26 cellular contexts compared by ENCODE assay signal in genomic region chrX:28848707-28849106, GRCh38.
"Had no signal": no experiment of that assay in that cellular context is flagged by ENCODE, and none has a peak within 500 bp of the region (broad histone marks: within the 10 kb centered on the region; RNA-seq: fewer than 3 reads in every experiment).

No MANE protein-coding gene starts in this region.

- H3K4me3 ChIP-seq: MG63, SJSA1 had no signal

- H3K27ac ChIP-seq: brain microvascular endothelial cell, SJSA1 had no signal

- H3K9me3 ChIP-seq: MG63, SJSA1 had no signal

- FAIRE-seq: RCC 7860 had no signal

- ATAC-seq: activated T-cell treated with anti-CD3 and anti-CD28 coated beads, Interleukin-2, amount 50 U/mL, for 4 hours; PC-3; SK-N-SH treated with all-trans-retinoic acid at 6 μM for 48 hours; WTC11 had no signal

- DNase-seq: activated CD4-positive, alpha-beta memory T cell treated with anti-CD3 and anti-CD28 coated beads for 36 hours; activated CD4-positive, alpha-beta T cell treated with anti-CD3 and anti-CD28 coated beads for 1 hour; activated CD4-positive, alpha-beta T cell treated with anti-CD3 and anti-CD28 coated beads, Interleukin-2, amount 10 ng/mL, durations not matched to agents 24 days and 14 days; activated CD8-positive, alpha-beta memory T cell treated with anti-CD3 and anti-CD28 coated beads for 24 hours; activated effector memory CD4-positive, alpha-beta T cell treated with anti-CD3 and anti-CD28 coated beads, Interleukin-2, amount 50 U/mL, for 16 hours; activated naive CD4-positive, alpha-beta T cell treated with Interleukin-2 at 50 U/mL for 16 hours; activated T-cell treated with anti-CD3 and anti-CD28 coated beads, Interleukin-2, amount 50 U/mL, for 4 hours; amygdala; brain microvascular endothelial cell; MG63; MV-4-11; NCI-H1092 treated with DMSO at 0.1 percent for 48 hours; NCI-H1417 treated with DMSO at 0.1 percent for 48 hours; NCI-H1694; NCI-H2029; NCI-H510A treated with DMSO at 0.1 percent for 48 hours; NCI-H69; PC-3; SHP77; SW 1271 had no signal

- H3K4me3 Mint-ChIP-seq: activated CD4-positive, alpha-beta memory T cell treated with anti-CD3 and anti-CD28 coated beads for 36 hours; activated CD4-positive, alpha-beta T cell treated with anti-CD3 and anti-CD28 coated beads, Interleukin-2, amount 10 ng/mL, durations not matched to agents 24 days and 14 days; activated naive CD8-positive, alpha-beta T cell; activated T-cell treated with anti-CD3 and anti-CD28 coated beads, Interleukin-2, amount 50 U/mL, for 4 hours; T-helper 2 cell treated with Interferon-gamma antibody and Interleukin-4, amounts not matched to agents 5 μg/mL and 100 μg/mL, for 36 hours; WTC11 had no signal

- H3K27me3 ChIP-seq: brain microvascular endothelial cell, MG63, SJSA1 had no signal

- H3K36me3 ChIP-seq: brain microvascular endothelial cell, MG63, SJSA1 had no signal

- H3K4me1 Mint-ChIP-seq: activated CD4-positive, alpha-beta T cell treated with anti-CD3 and anti-CD28 coated beads, Interleukin-2, amount 10 ng/mL, durations not matched to agents 24 days and 14 days had no signal

- H3K9me3 Mint-ChIP-seq: activated CD4-positive, alpha-beta memory T cell treated with anti-CD3 and anti-CD28 coated beads for 36 hours; activated CD4-positive, alpha-beta T cell treated with anti-CD3 and anti-CD28 coated beads, Interleukin-2, amount 10 ng/mL, durations not matched to agents 24 days and 14 days; WTC11 had no signal

- H3K27me3 Mint-ChIP-seq: activated CD4-positive, alpha-beta memory T cell treated with anti-CD3 and anti-CD28 coated beads for 36 hours; activated CD4-positive, alpha-beta T cell treated with anti-CD3 and anti-CD28 coated beads, Interleukin-2, amount 10 ng/mL, durations not matched to agents 24 days and 14 days; activated naive CD8-positive, alpha-beta T cell had no signal

- H3K36me3 Mint-ChIP-seq: activated CD4-positive, alpha-beta memory T cell treated with anti-CD3 and anti-CD28 coated beads for 36 hours; activated naive CD8-positive, alpha-beta T cell; WTC11 had no signal

- H3K27ac Mint-ChIP-seq: activated CD4-positive, alpha-beta memory T cell treated with anti-CD3 and anti-CD28 coated beads for 36 hours; activated CD4-positive, alpha-beta T cell treated with anti-CD3 and anti-CD28 coated beads, Interleukin-2, amount 10 ng/mL, durations not matched to agents 24 days and 14 days; activated naive CD8-positive, alpha-beta T cell; T-helper 2 cell treated with Interferon-gamma antibody and Interleukin-4, amounts not matched to agents 5 μg/mL and 100 μg/mL, for 36 hours; WTC11 had no signal

- H3K4me1 ChIP-seq: SJSA1 had no signal
